Comparison of ENCODE assay signal across 8 cellular contexts in the genomic region with DNA sequence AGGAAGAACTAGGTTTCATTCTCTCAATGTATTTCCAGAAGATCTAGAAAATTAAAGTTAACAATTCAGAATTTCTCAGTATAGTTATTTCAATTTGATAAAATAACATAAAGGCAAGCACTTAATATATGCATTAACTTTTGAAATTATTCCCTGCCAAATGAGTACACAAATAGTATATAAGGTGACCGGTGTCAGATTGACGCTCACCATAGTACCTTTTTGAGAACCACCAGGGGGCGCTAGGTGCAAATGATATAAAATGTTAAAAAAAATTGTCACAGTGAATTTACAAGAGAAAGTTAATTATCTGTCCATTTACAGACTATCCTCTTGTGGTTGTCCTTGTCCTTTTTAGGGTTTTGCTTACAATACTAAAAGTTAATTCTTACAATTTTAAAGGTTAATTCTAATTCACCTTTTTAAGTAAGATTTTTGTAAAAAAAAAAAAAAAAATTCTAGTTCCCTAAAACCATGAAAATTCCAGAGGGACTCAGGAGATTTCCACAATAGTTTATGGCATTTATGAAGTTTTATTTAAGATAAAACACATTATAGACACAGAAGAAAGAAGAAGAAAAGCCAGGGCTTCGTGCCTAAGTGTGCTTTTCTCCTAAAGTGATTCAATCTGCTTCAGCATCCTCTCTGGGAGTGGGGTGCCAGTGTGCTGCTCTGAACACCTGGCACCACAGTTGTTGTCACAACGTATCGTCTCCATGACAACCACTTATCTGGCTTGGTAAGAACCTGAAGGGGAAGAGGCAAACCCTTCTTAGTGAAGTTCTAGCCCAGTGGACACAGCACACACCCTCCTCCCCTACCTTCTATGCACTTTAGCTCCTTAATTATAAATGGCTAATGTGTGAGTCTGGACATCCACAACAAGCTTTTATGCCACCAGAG. TPM values are rescaled to one million over a fixed set of nuclear protein-coding genes. Genes with fewer than 3 reads are reported as not detected.
DNase-seq lines count a peak whose midpoint lies in the region; ATAC-seq and TF ChIP-seq lines count a peak whose summit lies in the region.

No MANE protein-coding gene starts in this region.

- H3K4me3 ChIP-seq in naive thymus-derived CD4-positive, alpha-beta T cell (ENCODE audit: low read length), result no peak overlapping the region
- peak overlapping the region in 1 of 4 donors; percentile 55 for H3K4me3 ChIP-seq in tibial nerve

- H3K27ac ChIP-seq in naive thymus-derived CD4-positive, alpha-beta T cell (ENCODE audit: low read depth, low read length), result no peak overlapping the region
- no peak overlapping the region for H3K27ac ChIP-seq in tibial nerve

- no peaks in the 10 kb centered on the region for H3K4me1 ChIP-seq in naive thymus-derived CD4-positive, alpha-beta T cell (ENCODE audit: control insufficient read depth in 2 of 2, insufficient read depth in 2 of 2, low read length in 2 of 2)
- H3K4me1 ChIP-seq in tibial nerve, result peaks cover 0 to 34% (median 10%) of the 10 kb centered on the region in 4 donors

- H3K27me3 Mint-ChIP-seq in endothelial cell (ENCODE audit: unreplicated experiment), result peaks cover 13% of the 10 kb centered on the region
- H3K27me3 Mint-ChIP-seq in naive thymus-derived CD4-positive, alpha-beta T cell, result peaks cover 21 to 35% (median 29%) of the 10 kb centered on the region in 5 donors

- peak; percentile 93 for TF ChIP-seq CTCF in endothelial cell (IDR thresholded peaks at IDR 0.05; ENCODE audit: unreplicated experiment)
- TF ChIP-seq CTCF in tibial nerve (IDR thresholded peaks at IDR 0.05), result peak; percentile 63 to 76 (median 75)

- peak overlapping the region; percentile 90 for H3K4me3 Mint-ChIP-seq in endothelial cell (ENCODE audit: unreplicated experiment)
- H3K4me3 Mint-ChIP-seq in naive thymus-derived CD4-positive, alpha-beta T cell, result no peak overlapping the region

- H3K27me3 ChIP-seq in naive thymus-derived CD4-positive, alpha-beta T cell (ENCODE audit: control insufficient read depth in 2 of 2, insufficient read depth in 2 of 2, low read length in 2 of 2), result peaks cover 0 to 9% of the 10 kb centered on the region in 2 donors
- H3K27me3 ChIP-seq in tibial nerve, result peaks cover 0 to 24% of the 10 kb centered on the region in 2 donors

- 22 to 26% methylated on average over 6 of the region's 6 CpGs for WGBS in tibial nerve, 2 donors

- POLR2A ChIA-PET in naive thymus-derived CD4-positive, alpha-beta T cell (lab: Charles Lee), result no interaction called here

- H3K9me3 ChIP-seq in naive thymus-derived CD4-positive, alpha-beta T cell (ENCODE audit: control insufficient read depth in 2 of 3, low read length in 3 of 3), result no peaks in the 10 kb centered on the region
- H3K9me3 ChIP-seq in tibial nerve, result no peaks in the 10 kb centered on the region

- TF ChIP-seq EP300 in tibial nerve (IDR thresholded peaks at IDR 0.05), result no peak

- no peaks in the 10 kb centered on the region for H3K36me3 Mint-ChIP-seq in endothelial cell (ENCODE audit: low read depth, unreplicated experiment)
- peaks cover 0 to 3% (median 0%) of the 10 kb centered on the region in 5 donors for H3K36me3 Mint-ChIP-seq in naive thymus-derived CD4-positive, alpha-beta T cell

- H3K27ac Mint-ChIP-seq in endothelial cell (ENCODE audit: unreplicated experiment), result peak overlapping the region; percentile 85
- H3K27ac Mint-ChIP-seq in naive thymus-derived CD4-positive, alpha-beta T cell, result no peak overlapping the region

- CTCF ChIA-PET in naive thymus-derived CD4-positive, alpha-beta T cell (lab: Charles Lee), result interaction anchor here (0.5 to 0.8 kb wide), 2 partner anchors 278 to 1139 kb away, joined by 3 to 4 read pairs; no protein-coding TSS in a partner anchor

- no peaks in the 10 kb centered on the region for H3K36me3 ChIP-seq in naive thymus-derived CD4-positive, alpha-beta T cell (ENCODE audit: control insufficient read depth in 2 of 3, insufficient read depth in 3 of 3, low read length in 3 of 3)
- H3K36me3 ChIP-seq in tibial nerve, result no peaks in the 10 kb centered on the region

- ATAC-seq in HG02610 (IDR thresholded peaks at IDR 0.05; ENCODE audit: unreplicated experiment), result peak; percentile 51
- no peak for ATAC-seq in naive thymus-derived CD4-positive, alpha-beta T cell
- ATAC-seq in GM21737 (IDR thresholded peaks at IDR 0.05; ENCODE audit: unreplicated experiment), result no peak

- peaks cover 12% of the 10 kb centered on the region for H3K4me1 Mint-ChIP-seq in endothelial cell (ENCODE audit: unreplicated experiment)
- H3K4me1 Mint-ChIP-seq in naive thymus-derived CD4-positive, alpha-beta T cell, result peaks cover 0 to 14% (median 9%) of the 10 kb centered on the region in 7 donors

- no peak for TF ChIP-seq POLR2A in tibial nerve (IDR thresholded peaks at IDR 0.05)

- intact Hi-C loops in naive thymus-derived CD4-positive, alpha-beta T cell (cut with micrococcal nuclease), result loop anchor here (1.0 to 5.0 kb wide), 2 partner anchors 277 to 1605 kb away; no protein-coding TSS in a partner anchor

- DNase-seq in DMS53 (lab: John Stamatoyannopoulos, UW), result peak; percentile 84
- DNase-seq in NCI-H2227 (lab: John Stamatoyannopoulos, UW; ENCODE audit: unreplicated experiment), result peak; percentile 72
- DNase-seq in activated CD4-positive, CD25-positive, alpha-beta regulatory T cell treated with anti-CD3 and anti-CD28 coated beads, Interleukin-2, amount 50 U/mL, for 72 hours, result peak; percentile 40
- peak; percentile 52 for DNase-seq in endothelial cell (ENCODE audit: low spot score)
- peak in 7 of 9 donors; percentile 3 to 55 (median 38) for DNase-seq in naive thymus-derived CD4-positive, alpha-beta T cell
- peak in 1 of 2 donors; percentile 67 for DNase-seq in tibial nerve (ENCODE audit: low spot score in 2 of 2)

- no peaks in the 10 kb centered on the region for H3K9me3 Mint-ChIP-seq in endothelial cell (ENCODE audit: unreplicated experiment)
- peaks cover 0 to 2% (median 0%) of the 10 kb centered on the region in 11 donors for H3K9me3 Mint-ChIP-seq in naive thymus-derived CD4-positive, alpha-beta T cell

RNA-seq across cellular contexts. Expression of a gene that starts 1.7 kb away (rescaled TPM):
- 27.8 TPM for total RNA-seq in endothelial cell (ENCODE audit: unreplicated experiment)
- not detected for total RNA-seq in naive thymus-derived CD4-positive, alpha-beta T cell
- polyA plus RNA-seq in naive thymus-derived CD4-positive, alpha-beta T cell, result not detected
- 1 to 10 TPM; 1.5 to 2.8 (median 2.0) TPM for total RNA-seq in tibial nerve
